In genomic region chr10:113385021-113385975, GRCh38 we compare ENCODE assay signal across 8 cellular contexts.
DNase-seq lines count a peak whose midpoint lies in the region; ATAC-seq, FAIRE-seq and TF ChIP-seq lines count a peak whose summit lies in the region.

No MANE protein-coding gene starts in this region.

- H3K9me3 ChIP-seq in tibial artery: no peaks in the 10 kb centered on the region

- no peak overlapping the region for H3K4me3 Mint-ChIP-seq in osteocyte (ENCODE audit: unreplicated experiment)

- DNase-seq in D721Med (ENCODE audit: insufficient read length, low spot score) (no peak), RKO (ENCODE audit: low spot score) (peak; percentile 82), frontal cortex (ENCODE audit: low spot score in 2 of 2) (peak; percentile 26 to 66), osteocyte (ENCODE audit: extremely low spot score, unreplicated experiment) (peak; percentile 92), tibial artery (peak; percentile 93 to 95)
- peak; percentile 80 for DNase-seq in Jurkat, Clone E6-1 (ENCODE audit: low read depth, low spot score)
- peak; percentile 30 for DNase-seq in activated effector memory CD4-positive, alpha-beta T cell treated with Interleukin-2 at 50 U/mL for 16 hours

- H3K4me3 ChIP-seq in Jurkat, Clone E6-1 (ENCODE audit: low read length): no peak overlapping the region
- H3K4me3 ChIP-seq in tibial artery: peak overlapping the region; percentile 16 to 35

- peaks cover 0 to 72% (median 39%) of the 10 kb centered on the region in 4 donors for H3K4me1 ChIP-seq in tibial artery

- no peaks in the 10 kb centered on the region for H3K27me3 ChIP-seq in tibial artery

- peaks cover 61% of the 10 kb centered on the region for H3K4me1 Mint-ChIP-seq in osteocyte (ENCODE audit: unreplicated experiment)

- H3K36me3 Mint-ChIP-seq in osteocyte (ENCODE audit: unreplicated experiment): no peaks in the 10 kb centered on the region

- peak overlapping the region; percentile 99 for H3K27ac Mint-ChIP-seq in osteocyte (ENCODE audit: unreplicated experiment)

- H3K36me3 ChIP-seq in tibial artery: no peaks in the 10 kb centered on the region

- peak; percentile 78 for TF ChIP-seq CTCF in D721Med (IDR thresholded peaks at IDR 0.05; ENCODE audit: insufficient read depth, missing control alignments)
- TF ChIP-seq CTCF in osteocyte (IDR thresholded peaks at IDR 0.05): peak; percentile 97
- peak; percentile 86 to 88 for TF ChIP-seq CTCF in tibial artery (IDR thresholded peaks at IDR 0.05)

- FAIRE-seq in D721Med (lab: Jason Lieb, UNC) (no peak), frontal cortex (lab: Jason Lieb, UNC) (peak; percentile 39)

- H3K27me3 Mint-ChIP-seq in osteocyte (ENCODE audit: unreplicated experiment): no peaks in the 10 kb centered on the region

- intact Hi-C loops in tibial artery (cut with DNase I; ENCODE audit: low total_unique reads): loop anchor here (5.0 to 10.0 kb wide), 4 partner anchors 140 to 820 kb away; partner anchors contain the start of gene TCF7L2

- no peaks in the 10 kb centered on the region for H3K9me3 Mint-ChIP-seq in osteocyte (ENCODE audit: unreplicated experiment)

- peak; percentile 76 for ATAC-seq in GM21423 (IDR thresholded peaks at IDR 0.05; ENCODE audit: unreplicated experiment)

- peak overlapping the region; percentile 79 to 84 for H3K27ac ChIP-seq in tibial artery
